In the genomic region with DNA sequence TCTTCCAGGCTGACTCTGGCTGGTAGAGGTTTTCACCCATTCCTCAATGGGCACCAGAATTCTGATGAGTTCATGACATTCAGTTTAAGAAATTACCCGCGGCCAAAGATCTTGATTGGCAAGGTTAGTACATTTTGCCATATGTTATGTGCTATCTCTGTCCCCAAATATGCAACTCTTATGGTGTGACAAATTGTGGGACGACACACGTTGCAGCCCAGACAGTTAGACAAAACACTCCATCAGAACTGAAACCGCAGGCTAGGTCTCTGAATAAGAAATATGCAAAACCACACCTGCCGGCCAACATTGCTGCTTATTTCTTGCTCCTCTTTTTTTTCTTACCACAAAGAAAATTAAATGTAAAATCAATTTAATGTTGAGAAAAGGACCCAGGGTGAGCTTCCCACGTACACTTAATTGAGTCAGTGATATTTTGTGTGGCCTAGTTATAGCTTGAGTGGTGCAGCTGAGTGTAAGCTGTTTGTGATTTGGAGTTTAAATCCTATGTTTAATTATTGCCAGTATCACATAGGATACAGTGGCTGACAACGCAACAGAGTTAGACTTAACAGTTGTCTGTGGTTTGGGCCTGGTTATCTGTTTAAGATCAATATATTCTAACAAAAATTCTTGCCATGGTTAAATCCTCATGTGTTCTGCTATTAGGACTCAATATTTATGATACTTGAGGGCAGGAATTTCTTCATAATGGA, we compare ENCODE assay signal across 14 cellular contexts. TPM values are rescaled to one million over a fixed set of nuclear protein-coding genes. Genes with fewer than 3 reads are reported as not detected.
A peak's percentile ranks its signal among the peaks of the same experiment; 100 is the strongest.
DNase-seq lines count a peak whose midpoint lies in the region; ATAC-seq, FAIRE-seq and TF ChIP-seq lines count a peak whose summit lies in the region.
"Had no signal": no experiment of that assay in that cellular context is flagged by ENCODE, and none has a peak within 500 bp of the region (broad histone marks: within the 10 kb centered on the region; RNA-seq: fewer than 3 reads in every experiment).

No MANE protein-coding gene starts in this region.

- no peaks in the 10 kb centered on the region for H3K27me3 Mint-ChIP-seq in activated T-cell treated with anti-CD3 and anti-CD28 coated beads, Interleukin-2, amount 50 U/mL, for 4 hours (ENCODE audit: low read depth)

- ATAC-seq in GM19452 (IDR thresholded peaks at IDR 0.05; ENCODE audit: unreplicated experiment) (peak; percentile 94), HG02884 (IDR thresholded peaks at IDR 0.05; ENCODE audit: unreplicated experiment) (peak; percentile 90), HG03575 (IDR thresholded peaks at IDR 0.05; ENCODE audit: extremely low read depth, insufficient number of reproducible peaks, low FRiP score, unreplicated experiment) (peak; percentile 72)
- ATAC-seq in activated T-cell treated with anti-CD3 and anti-CD28 coated beads, Interleukin-2, amount 50 U/mL, for 4 hours = no peak
- ATAC-seq: A549 had no signal

- H3K27me3 ChIP-seq in GM06990 (replicated peaks; ENCODE audit: control insufficient read depth, insufficient read depth, low read length) = no peaks in the 10 kb centered on the region
- H3K27me3 ChIP-seq: tibial artery had no signal

- H3K4me3 ChIP-seq in GM06990 (replicated peaks; ENCODE audit: low read depth, low read length) (no peak overlapping the region), kidney (ENCODE audit: low read length in 2 of 2) (no peak overlapping the region)
- H3K4me3 ChIP-seq: A549, prostate gland, tibial artery had no signal

- H3K36me3 ChIP-seq in GM06990 (ENCODE audit: control insufficient read depth, insufficient read depth, low read length) (no peaks in the 10 kb centered on the region), kidney (ENCODE audit: control insufficient read depth in 1 of 2, insufficient read depth in 2 of 2, low read length in 2 of 2) (no peaks in the 10 kb centered on the region)
- H3K36me3 ChIP-seq: prostate gland, tibial artery had no signal

- H3K4me1 ChIP-seq in kidney (ENCODE audit: control insufficient read depth in 1 of 2, insufficient read depth in 1 of 2, low read depth in 1 of 2, low read length in 2 of 2) = no peaks in the 10 kb centered on the region
- H3K4me1 ChIP-seq: A549, prostate gland had no signal

- H3K27ac ChIP-seq in kidney (ENCODE audit: low read depth in 2 of 2, low read length in 2 of 2) = no peak overlapping the region
- H3K27ac ChIP-seq: A549, prostate gland, tibial artery had no signal

- intact Hi-C loops in kidney (cut with DNase I) = no loop called here

- peak; percentile 34 for DNase-seq in GM06990 (ENCODE audit: extremely low read depth, insufficient read length)
- no peak for DNase-seq in NCI-H69 (lab: John Stamatoyannopoulos, UW)
- no peak for DNase-seq in AG08395 (ENCODE audit: low spot score)
- DNase-seq in kidney = no peak
- DNase-seq in activated T-cell treated with anti-CD3 and anti-CD28 coated beads, Interleukin-2, amount 50 U/mL, for 4 hours = no peak
- DNase-seq: activated T-cell treated with anti-CD3 and anti-CD28 coated beads, Interleukin-2, amount 50 U/mL, for 24 hours; HFFc6; MV-4-11; tibial artery had no signal

- TF ChIP-seq CTCF in GM06990 (IDR thresholded peaks at IDR 0.05; ENCODE audit: insufficient read depth, low read length, poor library complexity, severe bottlenecking) (no peak), kidney (IDR thresholded peaks at IDR 0.05; ENCODE audit: borderline replicate concordance, extremely low read depth, insufficient read depth) (no peak)

- no peak for FAIRE-seq in kidney (lab: Jason Lieb, UNC)
- FAIRE-seq: A549 had no signal

- H3K36me3 Mint-ChIP-seq in activated T-cell treated with anti-CD3 and anti-CD28 coated beads, Interleukin-2, amount 50 U/mL, for 4 hours (ENCODE audit: insufficient read depth) = no peaks in the 10 kb centered on the region

- H3K4me3 Mint-ChIP-seq in activated T-cell treated with anti-CD3 and anti-CD28 coated beads, Interleukin-2, amount 50 U/mL, for 4 hours = no peak overlapping the region
- H3K4me3 Mint-ChIP-seq: activated T-cell treated with anti-CD3 and anti-CD28 coated beads, Interleukin-2, amount 50 U/mL, for 24 hours; HFFc6 had no signal

- H3K9me3 ChIP-seq in kidney (ENCODE audit: control insufficient read depth in 1 of 2, low read length in 2 of 2) = no peaks in the 10 kb centered on the region
- H3K9me3 ChIP-seq: A549, prostate gland, tibial artery had no signal

- no peaks in the 10 kb centered on the region for H3K4me1 Mint-ChIP-seq in activated T-cell treated with anti-CD3 and anti-CD28 coated beads, Interleukin-2, amount 50 U/mL, for 4 hours (ENCODE audit: low read depth)

- H3K9me3 Mint-ChIP-seq in activated T-cell treated with anti-CD3 and anti-CD28 coated beads, Interleukin-2, amount 50 U/mL, for 4 hours = no peaks in the 10 kb centered on the region
- H3K9me3 Mint-ChIP-seq: activated T-cell treated with anti-CD3 and anti-CD28 coated beads, Interleukin-2, amount 50 U/mL, for 24 hours; HFFc6 had no signal

- no peak overlapping the region for H3K9ac ChIP-seq in kidney (ENCODE audit: low read length in 2 of 2)

RNA-seq across cellular contexts. Expression of a gene that starts 35.7 kb away (rescaled TPM):
- total RNA-seq in kidney = 39.8 TPM
- 9.3 TPM for polyA plus RNA-seq in kidney (ENCODE audit: insufficient read depth, low read depth, low replicate concordance)
- total RNA-seq in activated T-cell treated with anti-CD3 and anti-CD28 coated beads, Interleukin-2, amount 50 U/mL, for 4 hours = under 1 TPM; 0.21 to 0.33 (median 0.22) TPM

Comparison
In these comparisons a context has a peak if more than half of its experiments do, and no peak if none do; other contexts are left out.
1. ATAC-seq: peak in GM19452 (single experiment), HG02884 (single experiment) and HG03575 (single experiment); none in activated T-cell treated with anti-CD3 and anti-CD28 coated beads, Interleukin-2, amount 50 U/mL, for 4 hours (0 of 2).
2. RNA of a gene that starts 35.7 kb away (total RNA-seq): 39.8 TPM in kidney (single experiment); 0.21 to 0.33 TPM in activated T-cell treated with anti-CD3 and anti-CD28 coated beads, Interleukin-2, amount 50 U/mL, for 4 hours; every median in the first group is over 10 times any median in the second.